9 cellular contexts compared by ENCODE assay signal in genomic region chr19:39405261-39405912, GRCh38. TPM values are rescaled to one million over a fixed set of nuclear protein-coding genes. Genes with fewer than 3 reads are reported as not detected.
DNase-seq lines count a peak whose midpoint lies in the region; ATAC-seq and TF ChIP-seq lines count a peak whose summit lies in the region.
"Had no signal": no experiment of that assay in that cellular context is flagged by ENCODE, and none has a peak within 500 bp of the region (broad histone marks: within the 10 kb centered on the region; RNA-seq: fewer than 3 reads in every experiment).

No MANE protein-coding gene starts in this region.

- peaks cover 18% of the 10 kb centered on the region for H3K36me3 ChIP-seq in upper lobe of right lung

- H3K4me1 Mint-ChIP-seq in activated naive CD8-positive, alpha-beta T cell treated with anti-CD3 and anti-CD28 coated beads, Interleukin-2, amount 50 U/mL, for 24 hours, result peaks cover 68% of the 10 kb centered on the region
- H3K4me1 Mint-ChIP-seq in mesothelial cell of epicardium, result peaks cover 37% of the 10 kb centered on the region

- no peak for ATAC-seq in Right ventricle myocardium superior (ENCODE audit: poor library complexity)
- ATAC-seq in activated naive CD8-positive, alpha-beta T cell treated with anti-CD3 and anti-CD28 coated beads, Interleukin-2, amount 50 U/mL, for 24 hours, result no peak
- ATAC-seq in upper lobe of right lung, result no peak
- ATAC-seq in GM19035 (IDR thresholded peaks at IDR 0.05; ENCODE audit: unreplicated experiment), result no peak

- H3K4me1 ChIP-seq in upper lobe of right lung, result peaks cover 34% of the 10 kb centered on the region

- TF ChIP-seq CTCF in mesothelial cell of epicardium (IDR thresholded peaks at IDR 0.05; ENCODE audit: unreplicated experiment) (no peak), upper lobe of right lung (IDR thresholded peaks at IDR 0.05) (no peak)

- H3K36me3 Mint-ChIP-seq in activated naive CD8-positive, alpha-beta T cell treated with anti-CD3 and anti-CD28 coated beads, Interleukin-2, amount 50 U/mL, for 24 hours (ENCODE audit: low read depth), result peaks cover 15% of the 10 kb centered on the region
- peaks cover 4% of the 10 kb centered on the region for H3K36me3 Mint-ChIP-seq in mesothelial cell of epicardium

- peak overlapping the region; percentile 100 for H3K27ac ChIP-seq in upper lobe of right lung

- H3K9me3 ChIP-seq in upper lobe of right lung, result no peaks in the 10 kb centered on the region

- H3K9me3 Mint-ChIP-seq in activated naive CD8-positive, alpha-beta T cell treated with anti-CD3 and anti-CD28 coated beads, Interleukin-2, amount 50 U/mL, for 24 hours, result no peaks in the 10 kb centered on the region
- H3K9me3 Mint-ChIP-seq in mesothelial cell of epicardium, result no peaks in the 10 kb centered on the region

- no peaks in the 10 kb centered on the region for H3K27me3 Mint-ChIP-seq in activated naive CD8-positive, alpha-beta T cell treated with anti-CD3 and anti-CD28 coated beads, Interleukin-2, amount 50 U/mL, for 24 hours
- no peaks in the 10 kb centered on the region for H3K27me3 Mint-ChIP-seq in mesothelial cell of epicardium (ENCODE audit: low read depth)

- peak overlapping the region; percentile 86 for H3K4me3 Mint-ChIP-seq in activated naive CD8-positive, alpha-beta T cell treated with anti-CD3 and anti-CD28 coated beads, Interleukin-2, amount 50 U/mL, for 24 hours
- H3K4me3 Mint-ChIP-seq in mesothelial cell of epicardium, result peak overlapping the region; percentile 20

- intact Hi-C loops in Right ventricle myocardium superior (cut with DNase I) (no loop called here), cardiac septum (cut with DNase I) (no loop called here), upper lobe of right lung (cut with DNase I) (no loop called here)

- DNase-seq in Right ventricle myocardium superior (peak; percentile 37), cardiac septum (ENCODE audit: low spot score) (no peak), mesothelial cell of epicardium (ENCODE audit: low spot score in 2 of 2, unreplicated experiment in 2 of 2) (no peak), upper lobe of right lung (no peak), GDM1 (lab: John Stamatoyannopoulos, UW) (no peak), NCI-H146 treated with DMSO at 0.1 percent for 48 hours (lab: John Stamatoyannopoulos, UW; ENCODE audit: unreplicated experiment) (no peak)
- DNase-seq in activated naive CD8-positive, alpha-beta T cell treated with anti-CD3 and anti-CD28 coated beads, Interleukin-2, amount 50 U/mL, for 24 hours, result no peak
- DNase-seq: NCI-H2081 treated with DMSO at 0.1 percent for 48 hours had no signal

- H3K4me3 ChIP-seq in upper lobe of right lung, result peak overlapping the region; percentile 97

- H3K27ac Mint-ChIP-seq in activated naive CD8-positive, alpha-beta T cell treated with anti-CD3 and anti-CD28 coated beads, Interleukin-2, amount 50 U/mL, for 24 hours, result peak overlapping the region; percentile 69
- H3K27ac Mint-ChIP-seq in mesothelial cell of epicardium, result peak overlapping the region; percentile 96

- no peaks in the 10 kb centered on the region for H3K27me3 ChIP-seq in upper lobe of right lung

RNA-seq across cellular contexts. Expression of gene ZFP36, which starts 1.3 kb away (rescaled TPM):
- total RNA-seq in Right ventricle myocardium superior (44.9 TPM), cardiac septum (53.0 TPM), mesothelial cell of epicardium (111 to 113 TPM (median 111 TPM) in 3 replicates), upper lobe of right lung (224 TPM)

RNA-seq across cellular contexts. Expression of gene PLEKHG2, which starts 7.1 kb away (rescaled TPM):
- total RNA-seq in Right ventricle myocardium superior, result 9.0 TPM
- 25.1 TPM for total RNA-seq in cardiac septum
- 160 to 172 TPM (median 164 TPM) in 3 replicates for total RNA-seq in mesothelial cell of epicardium
- 32.4 TPM for total RNA-seq in upper lobe of right lung

RNA-seq across cellular contexts. Expression of gene MED29, which starts 14.2 kb away (rescaled TPM):
- total RNA-seq in Right ventricle myocardium superior, result 22.1 TPM
- 26.3 TPM for total RNA-seq in cardiac septum
- 35.6 to 39.2 TPM (median 36.1 TPM) in 3 replicates for total RNA-seq in mesothelial cell of epicardium
- 28.8 TPM for total RNA-seq in upper lobe of right lung

RNA-seq across cellular contexts. Expression of gene PAF1, which starts 14.5 kb away (rescaled TPM):
- 32.0 TPM for total RNA-seq in Right ventricle myocardium superior
- total RNA-seq in cardiac septum, result 38.0 TPM
- 41.4 to 47.8 TPM (median 42.9 TPM) in 3 replicates for total RNA-seq in mesothelial cell of epicardium
- 33.3 TPM for total RNA-seq in upper lobe of right lung

RNA-seq across cellular contexts. Expression of gene RPS16, which starts 30.4 kb away (rescaled TPM):
- total RNA-seq in Right ventricle myocardium superior (1,176 TPM), cardiac septum (1,084 TPM), mesothelial cell of epicardium (1,616 to 1,722 TPM (median 1,707 TPM) in 3 replicates), upper lobe of right lung (1,446 TPM)
